Comparison of ENCODE assay signal across 10 cellular contexts in the genomic region with DNA sequence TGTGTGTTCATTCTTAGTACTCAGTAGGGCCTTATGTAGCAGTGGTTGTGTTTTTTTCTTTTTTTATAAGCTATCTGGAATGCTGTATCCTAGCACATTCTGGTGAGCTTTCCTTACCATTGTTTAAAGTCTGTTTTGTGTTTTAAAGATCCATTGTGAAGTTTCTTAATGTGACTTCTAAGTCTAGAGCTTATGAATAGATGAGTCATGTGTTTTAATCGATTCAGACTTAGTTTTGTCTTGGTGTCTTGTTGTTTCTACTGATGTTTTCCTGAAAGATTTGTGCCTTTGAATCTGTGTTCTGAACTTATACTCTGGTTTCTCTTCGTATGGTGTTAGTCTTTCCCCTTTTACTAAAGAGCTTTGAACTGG. TPM values are rescaled to one million over a fixed set of nuclear protein-coding genes. Genes with fewer than 3 reads are reported as not detected.
A peak's percentile ranks its signal among the peaks of the same experiment; 100 is the strongest.
DNase-seq lines count a peak whose midpoint lies in the region; ATAC-seq and TF ChIP-seq lines count a peak whose summit lies in the region.
"Had no signal": no experiment of that assay in that cellular context is flagged by ENCODE, and none has a peak within 500 bp of the region (broad histone marks: within the 10 kb centered on the region; RNA-seq: fewer than 3 reads in every experiment).

No MANE protein-coding gene starts in this region.

- TF ChIP-seq POLR2A in spleen (IDR thresholded peaks at IDR 0.05) = no peak

- no peak overlapping the region for H3K4me3 ChIP-seq in spleen
- H3K4me3 ChIP-seq in effector memory CD4-positive, alpha-beta T cell (ENCODE audit: insufficient read depth, low read depth, low read length, poor library complexity, severe bottlenecking) = no peak overlapping the region

- no peaks in the 10 kb centered on the region for H3K9me3 ChIP-seq in spleen
- H3K9me3 ChIP-seq in effector memory CD4-positive, alpha-beta T cell (ENCODE audit: control insufficient read depth, low read length) = no peaks in the 10 kb centered on the region

- H3K27ac Mint-ChIP-seq in activated CD8-positive, alpha-beta memory T cell treated with anti-CD3 and anti-CD28 coated beads, Interleukin-2, amount 10 ng/mL, durations not matched to agents 7 days and 5 days = peak overlapping the region; percentile 1

- peaks cover 22 to 100% (median 79%) of the 10 kb centered on the region in 6 donors for H3K4me1 ChIP-seq in spleen
- H3K4me1 ChIP-seq in effector memory CD4-positive, alpha-beta T cell (ENCODE audit: control insufficient read depth, insufficient read depth, low read length, poor library complexity, severe bottlenecking) = peaks cover 19% of the 10 kb centered on the region

- CTCF ChIA-PET in activated CD8-positive, alpha-beta memory T cell treated with anti-CD3 and anti-CD28 coated beads, Interleukin-2, amount 10 ng/mL, durations not matched to agents 7 days and 5 days (lab: Charles Lee) = interaction anchor here (0.7 to 3.9 kb wide), 5 partner anchors 21 to 74 kb away, joined by 3 to 26 read pairs (median 5); partner anchors contain the start of gene AKAP13

- no peaks in the 10 kb centered on the region for H3K36me3 ChIP-seq in spleen
- H3K36me3 ChIP-seq in effector memory CD4-positive, alpha-beta T cell (ENCODE audit: control insufficient read depth, insufficient read depth, low read length) = no peaks in the 10 kb centered on the region

- H3K4me1 Mint-ChIP-seq in activated CD8-positive, alpha-beta memory T cell treated with anti-CD3 and anti-CD28 coated beads, Interleukin-2, amount 10 ng/mL, durations not matched to agents 7 days and 5 days = peaks cover 71% of the 10 kb centered on the region

- no peaks in the 10 kb centered on the region for H3K9me3 Mint-ChIP-seq in activated CD8-positive, alpha-beta memory T cell treated with anti-CD3 and anti-CD28 coated beads, Interleukin-2, amount 10 ng/mL, durations not matched to agents 7 days and 5 days (ENCODE audit: low read depth)

- intact Hi-C loops in spleen (cut with DNase I; ENCODE audit: low total_unique reads) = no loop called here

- H3K27ac ChIP-seq in spleen = peak overlapping the region in 7 of 8 donors; percentile 18 to 81 (median 67)
- H3K27ac ChIP-seq in effector memory CD4-positive, alpha-beta T cell (ENCODE audit: insufficient read depth, low read length, poor library complexity, severe bottlenecking) = no peak overlapping the region

- TF ChIP-seq CTCF in spleen (IDR thresholded peaks at IDR 0.05 in 8 of 11, conservative IDR thresholded peaks at IDR 0.05 in 3 of 11) = no peak

- ATAC-seq in activated CD8-positive, alpha-beta memory T cell treated with anti-CD3 and anti-CD28 coated beads, Interleukin-2, amount 10 ng/mL, durations not matched to agents 7 days and 5 days = no peak
- ATAC-seq in SK-N-SH treated with all-trans-retinoic acid at 6 μM for 48 hours = peak; percentile 85
- ATAC-seq in GM21737 (IDR thresholded peaks at IDR 0.05; ENCODE audit: unreplicated experiment) = no peak
- ATAC-seq: activated CD4-positive, CD25-positive, alpha-beta regulatory T cell treated with anti-CD3 and anti-CD28 coated beads, Interleukin-2, amount 50 U/mL, for 24 hours had no signal

- no peak for DNase-seq in activated CD8-positive, alpha-beta memory T cell treated with anti-CD3 and anti-CD28 coated beads, Interleukin-2, amount 10 ng/mL, durations not matched to agents 7 days and 5 days
- no peak for DNase-seq in activated CD8-positive, alpha-beta memory T cell treated with anti-CD3 and anti-CD28 coated beads, Interleukin-2, amount 50 U/mL, for 4 hours
- DNase-seq in fibroblast of peridontal ligament (ENCODE audit: extremely low read depth) (peak; percentile 57), spleen (no peak), NCI-H524 (lab: John Stamatoyannopoulos, UW) (no peak)
- no peak for DNase-seq in effector memory CD4-positive, alpha-beta T cell
- DNase-seq: NCI-H526 treated with DMSO at 0.1 percent for 48 hours had no signal

- peaks cover 6% of the 10 kb centered on the region for H3K36me3 Mint-ChIP-seq in activated CD8-positive, alpha-beta memory T cell treated with anti-CD3 and anti-CD28 coated beads, Interleukin-2, amount 10 ng/mL, durations not matched to agents 7 days and 5 days

- H3K27me3 Mint-ChIP-seq in activated CD8-positive, alpha-beta memory T cell treated with anti-CD3 and anti-CD28 coated beads, Interleukin-2, amount 10 ng/mL, durations not matched to agents 7 days and 5 days = no peaks in the 10 kb centered on the region

- no peak overlapping the region for H3K4me3 Mint-ChIP-seq in activated CD8-positive, alpha-beta memory T cell treated with anti-CD3 and anti-CD28 coated beads, Interleukin-2, amount 10 ng/mL, durations not matched to agents 7 days and 5 days

- 29 to 48% (median 42%) methylated on average over 2 of the region's 2 CpGs for WGBS in spleen, 5 donors

- H3K27me3 ChIP-seq in spleen (replicated peaks in 1 of 7) = no peaks in the 10 kb centered on the region
- H3K27me3 ChIP-seq in effector memory CD4-positive, alpha-beta T cell (replicated peaks; ENCODE audit: control insufficient read depth, insufficient read depth, low read length, poor library complexity, severe bottlenecking) = no peaks in the 10 kb centered on the region

TF ChIP-seq in SK-N-SH treated with all-trans-retinoic acid at 6 μM for 48 hours, 23 proteins besides CTCF, POLR2A, EP300 and RAD21:
- TF ChIP-seq RARB (CRISPR knock-in tag; IDR thresholded peaks at IDR 0.05) (no peak), TOX (CRISPR knock-in tag; IDR thresholded peaks at IDR 0.05; ENCODE audit: borderline replicate concordance) (0 out of 2 replicates have a peak, but pooled peaks have one; percentile 40), ISL1 (CRISPR knock-in tag; IDR thresholded peaks at IDR 0.05) (peak; percentile 44)
- TF ChIP-seq, protein P1, sequence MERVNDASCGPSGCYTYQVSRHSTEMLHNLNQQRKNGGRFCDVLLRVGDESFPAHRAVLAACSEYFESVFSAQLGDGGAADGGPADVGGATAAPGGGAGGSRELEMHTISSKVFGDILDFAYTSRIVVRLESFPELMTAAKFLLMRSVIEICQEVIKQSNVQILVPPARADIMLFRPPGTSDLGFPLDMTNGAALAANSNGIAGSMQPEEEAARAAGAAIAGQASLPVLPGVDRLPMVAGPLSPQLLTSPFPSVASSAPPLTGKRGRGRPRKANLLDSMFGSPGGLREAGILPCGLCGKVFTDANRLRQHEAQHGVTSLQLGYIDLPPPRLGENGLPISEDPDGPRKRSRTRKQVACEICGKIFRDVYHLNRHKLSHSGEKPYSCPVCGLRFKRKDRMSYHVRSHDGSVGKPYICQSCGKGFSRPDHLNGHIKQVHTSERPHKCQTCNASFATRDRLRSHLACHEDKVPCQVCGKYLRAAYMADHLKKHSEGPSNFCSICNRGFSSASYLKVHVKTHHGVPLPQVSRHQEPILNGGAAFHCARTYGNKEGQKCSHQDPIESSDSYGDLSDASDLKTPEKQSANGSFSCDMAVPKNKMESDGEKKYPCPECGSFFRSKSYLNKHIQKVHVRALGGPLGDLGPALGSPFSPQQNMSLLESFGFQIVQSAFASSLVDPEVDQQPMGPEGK (CRISPR knock-in tag; IDR thresholded peaks at IDR 0.05; ENCODE audit: borderline replicate concordance) = no peak

RNA-seq across cellular contexts. Expression of gene AKAP13, which starts 24.5 kb away (rescaled TPM):
- 100 to 1,000 TPM; 150 to 172 TPM for total RNA-seq in activated CD8-positive, alpha-beta memory T cell treated with anti-CD3 and anti-CD28 coated beads, Interleukin-2, amount 10 ng/mL, durations not matched to agents 7 days and 5 days
- 100 to 1,000 TPM; 228 to 413 (median 271) TPM for total RNA-seq in spleen
- 10 to 100 TPM; 35.4 to 68.8 (median 59.4) TPM for polyA plus RNA-seq in spleen
